In genomic region chr15:63922551-63923315, GRCh38 we compare ENCODE assay signal across 28 cellular contexts.
"Had no signal": no experiment of that assay in that cellular context is flagged by ENCODE, and none has a peak within 500 bp of the region (broad histone marks: within the 10 kb centered on the region; RNA-seq: fewer than 3 reads in every experiment).

No MANE protein-coding gene starts in this region.

- FAIRE-seq: colon, endothelial cell of umbilical vein, kidney, pancreas had no signal

- DNase-seq: activated CD4-positive, alpha-beta T cell treated with anti-CD3 and anti-CD28 coated beads, Interleukin-2, amount 10 ng/mL, durations not matched to agents 24 days and 14 days; activated CD8-positive, alpha-beta memory T cell treated with anti-CD3 and anti-CD28 coated beads, Interleukin-2, amount 10 ng/mL, durations not matched to agents 7 days and 5 days; activated CD8-positive, alpha-beta T cell treated with anti-CD3 and anti-CD28 coated beads for 36 hours; activated T-cell treated with anti-CD3 and anti-CD28 coated beads for 4 hours; adrenal gland; brain microvascular endothelial cell; central memory CD4-positive, alpha-beta T cell; effector memory CD4-positive, alpha-beta T cell; kidney; mammary epithelial cell; midbrain; natural killer cell; pancreas; sigmoid colon; SK-N-SH; stimulated activated CD4-positive, alpha-beta T cell treated with anti-CD3 and anti-CD28 coated beads, Interleukin-4, amount 100 ng/mL, for 24 hours; stimulated activated naive CD8-positive, alpha-beta T cell treated with anti-CD3 and anti-CD28 coated beads, Interleukin-15, Interleukin-2, amounts not matched to agents 100 U/mL and 50 U/mL, for 24 hours had no signal

- H3K9me2 ChIP-seq: SK-N-SH had no signal

- H3K36me3 ChIP-seq: adrenal gland, ascending aorta, brain microvascular endothelial cell, pancreas, sigmoid colon had no signal

- H3K4me3 Mint-ChIP-seq: activated CD4-positive, alpha-beta T cell treated with anti-CD3 and anti-CD28 coated beads, Interleukin-2, amount 10 ng/mL, durations not matched to agents 24 days and 14 days; activated CD8-positive, alpha-beta memory T cell treated with anti-CD3 and anti-CD28 coated beads, Interleukin-2, amount 10 ng/mL, durations not matched to agents 7 days and 5 days; activated CD8-positive, alpha-beta T cell treated with anti-CD3 and anti-CD28 coated beads for 36 hours; activated T-helper 1 cell treated with anti-CD3 and anti-CD28 coated beads, Interleukin-12 subunit alpha, Interleukin-12 subunit beta, Interleukin-2, Interleukin-4 antibody, amounts not matched to agents 30 ng/mL and 10 ng/mL and 1 ng/mL, durations not matched to agents 14 hours and 24 hours and 36 hours; natural killer cell had no signal

- H3K9ac ChIP-seq: SK-N-SH had no signal

- H3K27ac ChIP-seq: ascending aorta, brain microvascular endothelial cell, left lung, neutrophil, pancreas, sigmoid colon, tibial artery, VCaP had no signal

- H3K9me3 ChIP-seq: adrenal gland, ascending aorta, left lung, neutrophil, pancreas, sigmoid colon, SK-N-SH, tibial artery had no signal

- ATAC-seq: activated CD4-positive, CD25-positive, alpha-beta regulatory T cell treated with anti-CD3 and anti-CD28 coated beads, Interleukin-2, amount 50 U/mL, for 24 hours; activated CD8-positive, alpha-beta memory T cell treated with anti-CD3 and anti-CD28 coated beads, Interleukin-2, amount 10 ng/mL, durations not matched to agents 7 days and 5 days; activated CD8-positive, alpha-beta T cell treated with anti-CD3 and anti-CD28 coated beads for 36 hours; activated naive CD4-positive, alpha-beta T cell treated with anti-CD3 and anti-CD28 coated beads, Interleukin-2, amount 50 U/mL, for 72 hours; esophagus mucosa; left lung; natural killer cell; pancreas; stimulated activated naive CD8-positive, alpha-beta T cell treated with anti-CD3 and anti-CD28 coated beads, Interleukin-15, Interleukin-2, amounts not matched to agents 100 U/mL and 50 U/mL, for 24 hours had no signal

- H3K36me3 Mint-ChIP-seq: activated CD8-positive, alpha-beta memory T cell treated with anti-CD3 and anti-CD28 coated beads, Interleukin-2, amount 10 ng/mL, durations not matched to agents 7 days and 5 days; activated naive CD4-positive, alpha-beta T cell treated with anti-CD3 and anti-CD28 coated beads, Interleukin-2, amount 50 U/mL, for 72 hours; natural killer cell had no signal

- H3K27ac Mint-ChIP-seq: activated CD4-positive, alpha-beta T cell treated with anti-CD3 and anti-CD28 coated beads, Interleukin-2, amount 10 ng/mL, durations not matched to agents 24 days and 14 days; activated CD8-positive, alpha-beta memory T cell treated with anti-CD3 and anti-CD28 coated beads, Interleukin-2, amount 10 ng/mL, durations not matched to agents 7 days and 5 days; activated CD8-positive, alpha-beta T cell treated with anti-CD3 and anti-CD28 coated beads for 36 hours; activated T-helper 1 cell treated with anti-CD3 and anti-CD28 coated beads, Interleukin-12 subunit alpha, Interleukin-12 subunit beta, Interleukin-2, Interleukin-4 antibody, amounts not matched to agents 30 ng/mL and 10 ng/mL and 1 ng/mL, durations not matched to agents 14 hours and 24 hours and 36 hours; natural killer cell had no signal

- H3K4me3 ChIP-seq: adrenal gland, ascending aorta, left lung, pancreas, sigmoid colon, tibial artery had no signal

- H3K9me3 Mint-ChIP-seq: activated CD4-positive, alpha-beta T cell treated with anti-CD3 and anti-CD28 coated beads, Interleukin-2, amount 10 ng/mL, durations not matched to agents 24 days and 14 days; activated CD8-positive, alpha-beta T cell treated with anti-CD3 and anti-CD28 coated beads for 36 hours; activated naive CD4-positive, alpha-beta T cell treated with anti-CD3 and anti-CD28 coated beads, Interleukin-2, amount 50 U/mL, for 72 hours; activated T-helper 1 cell treated with anti-CD3 and anti-CD28 coated beads, Interleukin-12 subunit alpha, Interleukin-12 subunit beta, Interleukin-2, Interleukin-4 antibody, amounts not matched to agents 30 ng/mL and 10 ng/mL and 1 ng/mL, durations not matched to agents 14 hours and 24 hours and 36 hours; natural killer cell had no signal

- H3K27me3 ChIP-seq: adrenal gland, ascending aorta, brain microvascular endothelial cell, left lung, neutrophil, pancreas, sigmoid colon, tibial artery had no signal

- H3K4me1 ChIP-seq: adrenal gland, ascending aorta, left lung, tibial artery had no signal

- H3K4me2 ChIP-seq: SK-N-SH had no signal

- H3K27me3 Mint-ChIP-seq: activated CD8-positive, alpha-beta memory T cell treated with anti-CD3 and anti-CD28 coated beads, Interleukin-2, amount 10 ng/mL, durations not matched to agents 7 days and 5 days; activated CD8-positive, alpha-beta T cell treated with anti-CD3 and anti-CD28 coated beads for 36 hours had no signal
